In the genomic region with DNA sequence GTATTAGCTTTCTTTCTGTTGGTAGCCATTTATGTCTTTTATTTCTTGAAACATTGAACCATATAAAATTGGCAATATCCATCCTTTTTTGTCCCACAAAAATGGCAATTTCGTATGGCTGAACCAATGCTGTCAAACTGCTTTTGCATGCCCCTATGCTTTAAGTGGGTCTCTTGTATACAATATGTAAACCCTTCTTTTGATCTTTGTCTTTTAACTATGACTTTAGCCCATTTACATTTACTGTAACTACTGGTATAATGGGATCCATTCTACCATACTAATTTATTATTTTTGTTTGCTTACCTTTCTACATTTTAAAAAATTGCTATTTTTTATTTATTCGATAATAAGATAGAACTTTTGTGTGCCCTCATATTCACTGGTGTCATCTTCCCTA, we compare ENCODE assay signal across 7 cellular contexts.
"Had no signal": no experiment of that assay in that cellular context is flagged by ENCODE, and none has a peak within 500 bp of the region (broad histone marks: within the 10 kb centered on the region; RNA-seq: fewer than 3 reads in every experiment).

No MANE protein-coding gene starts in this region.

- H3K9ac ChIP-seq: KMS-11 had no signal

- FAIRE-seq: HepG2, HTR-8/SVneo had no signal

- DNase-seq: IMR-90, KBM-7, KG1 had no signal

- H3K27ac ChIP-seq: HL-60, KMS-11 had no signal

- ATAC-seq: HepG2 had no signal

- H3K4me2 ChIP-seq: KMS-11 had no signal
